In genomic region chr12:94309348-94309747, GRCh38 we compare ENCODE assay signal across 13 cellular contexts.
DNase-seq lines count a peak whose midpoint lies in the region; ATAC-seq and TF ChIP-seq lines count a peak whose summit lies in the region.
"Had no signal": no experiment of that assay in that cellular context is flagged by ENCODE, and none has a peak within 500 bp of the region (broad histone marks: within the 10 kb centered on the region; RNA-seq: fewer than 3 reads in every experiment).

No MANE protein-coding gene starts in this region.

- in situ Hi-C loops in GM13976 (cut with MboI; ENCODE audit: low sequenced_read_pairs, unreplicated experiment) = no loop called here

- ATAC-seq in GM19395 (IDR thresholded peaks at IDR 0.05; ENCODE audit: unreplicated experiment) = peak; percentile 77
- peak; percentile 63 for ATAC-seq in HG02678 (IDR thresholded peaks at IDR 0.05; ENCODE audit: unreplicated experiment)
- peak; percentile 84 for ATAC-seq in HG03442 (IDR thresholded peaks at IDR 0.05; ENCODE audit: unreplicated experiment)

- TF ChIP-seq CTCF in GM13976 (IDR thresholded peaks at IDR 0.05; ENCODE audit: borderline replicate concordance, control extremely low read depth, extremely low read depth, insufficient read depth, missing control alignments) = no peak

- DNase-seq in GM13976 (ENCODE audit: low spot score) = peak; percentile 22
- no peak for DNase-seq in SKM-1 treated with dmso at 0.1 percent for 144 hours (lab: John Stamatoyannopoulos, UW; ENCODE audit: unreplicated experiment)
- no peak for DNase-seq in stimulated activated CD4-positive, alpha-beta T cell treated with anti-CD3 and anti-CD28 coated beads, Interleukin-2, amount 100 ng/mL, for 24 hours
- DNase-seq in activated effector memory CD4-positive, alpha-beta T cell treated with Interleukin-2 at 50 U/mL for 16 hours = no peak
- DNase-seq in mesenteric fat pad (ENCODE audit: low spot score) = no peak
- DNase-seq: activated effector memory CD4-positive, alpha-beta T cell treated with anti-CD3 and anti-CD28 coated beads, Interleukin-2, amount 50 U/mL, for 16 hours; AML-193; caudate nucleus; NCI-H524 treated with DMSO at 0.1 percent for 48 hours; SHP77 treated with DMSO at 0.1 percent for 48 hours had no signal
